9 cellular contexts compared by ENCODE assay signal in genomic region chr14:68312884-68313725, GRCh38.
DNase-seq lines count a peak whose midpoint lies in the region; ATAC-seq lines count a peak whose summit lies in the region.
"Had no signal": no experiment of that assay in that cellular context is flagged by ENCODE, and none has a peak within 500 bp of the region (broad histone marks: within the 10 kb centered on the region; RNA-seq: fewer than 3 reads in every experiment).

No MANE protein-coding gene starts in this region.

- ATAC-seq in GM19023 (IDR thresholded peaks at IDR 0.05; ENCODE audit: unreplicated experiment) (peak; percentile 94), GM21786 (IDR thresholded peaks at IDR 0.05; ENCODE audit: unreplicated experiment) (peak; percentile 92), HG03571 (IDR thresholded peaks at IDR 0.05; ENCODE audit: unreplicated experiment) (peak; percentile 84)
- ATAC-seq in activated CD8-positive, alpha-beta memory T cell treated with anti-CD3 and anti-CD28 coated beads, Interleukin-2, amount 10 ng/mL, durations not matched to agents 7 days and 5 days = no peak
- ATAC-seq: HCT116 had no signal

- H3K27ac Mint-ChIP-seq in activated CD8-positive, alpha-beta memory T cell treated with anti-CD3 and anti-CD28 coated beads, Interleukin-2, amount 10 ng/mL, durations not matched to agents 7 days and 5 days = no peak overlapping the region

- peaks cover 14% of the 10 kb centered on the region for H3K4me1 Mint-ChIP-seq in activated CD8-positive, alpha-beta memory T cell treated with anti-CD3 and anti-CD28 coated beads, Interleukin-2, amount 10 ng/mL, durations not matched to agents 7 days and 5 days

- H3K9me3 Mint-ChIP-seq in activated CD8-positive, alpha-beta memory T cell treated with anti-CD3 and anti-CD28 coated beads, Interleukin-2, amount 10 ng/mL, durations not matched to agents 7 days and 5 days (ENCODE audit: low read depth) = no peaks in the 10 kb centered on the region

- H3K36me3 Mint-ChIP-seq in activated CD8-positive, alpha-beta memory T cell treated with anti-CD3 and anti-CD28 coated beads, Interleukin-2, amount 10 ng/mL, durations not matched to agents 7 days and 5 days = peaks cover 10% of the 10 kb centered on the region

- peak; percentile 12 to 25 for DNase-seq in stimulated activated CD4-positive, alpha-beta T cell treated with anti-CD3 and anti-CD28 coated beads, Interleukin-15, amount 100 ng/mL, for 48 hours (ENCODE audit: low read depth in 2 of 2)
- DNase-seq in NCI-H187 treated with DMSO at 0.1 percent for 48 hours (lab: John Stamatoyannopoulos, UW) (no peak), iPS-NIHi7 (ENCODE audit: extremely low spot score) (no peak), middle frontal gyrus (ENCODE audit: extremely low spot score, low spot score) (no peak)
- no peak for DNase-seq in activated CD8-positive, alpha-beta memory T cell treated with anti-CD3 and anti-CD28 coated beads, Interleukin-2, amount 10 ng/mL, durations not matched to agents 7 days and 5 days

- no peaks in the 10 kb centered on the region for H3K27me3 Mint-ChIP-seq in activated CD8-positive, alpha-beta memory T cell treated with anti-CD3 and anti-CD28 coated beads, Interleukin-2, amount 10 ng/mL, durations not matched to agents 7 days and 5 days

- no peak overlapping the region for H3K4me3 Mint-ChIP-seq in activated CD8-positive, alpha-beta memory T cell treated with anti-CD3 and anti-CD28 coated beads, Interleukin-2, amount 10 ng/mL, durations not matched to agents 7 days and 5 days

- CTCF ChIA-PET in activated CD8-positive, alpha-beta memory T cell treated with anti-CD3 and anti-CD28 coated beads, Interleukin-2, amount 10 ng/mL, durations not matched to agents 7 days and 5 days (lab: Charles Lee) = no interaction called here

Comparison
In these comparisons a context has a peak if more than half of its experiments do, and no peak if none do; other contexts are left out.
1. DNase-seq: peak in stimulated activated CD4-positive, alpha-beta T cell treated with anti-CD3 and anti-CD28 coated beads, Interleukin-15, amount 100 ng/mL, for 48 hours (2 of 2); none in NCI-H187 treated with DMSO at 0.1 percent for 48 hours (single experiment), iPS-NIHi7 (single experiment), activated CD8-positive, alpha-beta memory T cell treated with anti-CD3 and anti-CD28 coated beads, Interleukin-2, amount 10 ng/mL, durations not matched to agents 7 days and 5 days (single experiment) and middle frontal gyrus (single experiment).